In the genomic region with DNA sequence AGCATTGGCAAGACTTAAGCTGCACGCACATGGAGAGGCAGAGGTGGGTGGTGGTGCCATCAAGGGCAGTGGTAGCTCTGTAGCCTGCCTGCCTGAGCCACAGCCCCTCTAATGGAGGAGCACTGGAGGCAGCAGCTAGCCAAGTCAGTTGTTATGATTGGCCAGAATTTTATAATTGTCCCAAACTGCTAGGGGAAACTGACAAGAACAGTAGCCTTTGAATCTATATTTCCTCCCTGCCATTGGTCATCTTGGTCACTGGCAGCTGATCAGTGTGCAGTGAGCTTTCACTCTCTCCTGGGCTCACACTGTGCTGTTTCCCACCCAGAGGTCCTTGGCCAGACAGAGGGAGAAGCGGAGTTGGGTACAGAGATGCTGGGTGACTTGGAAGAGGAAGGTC, we compare ENCODE assay signal across 18 cellular contexts. TPM values are rescaled to one million over a fixed set of nuclear protein-coding genes. Genes with fewer than 3 reads are reported as not detected.
DNase-seq lines count a peak whose midpoint lies in the region; ATAC-seq lines count a peak whose summit lies in the region.
"Had no signal": no experiment of that assay in that cellular context is flagged by ENCODE, and none has a peak within 500 bp of the region (broad histone marks: within the 10 kb centered on the region; RNA-seq: fewer than 3 reads in every experiment).

No MANE protein-coding gene starts in this region.

- no peak overlapping the region for H2AK5ac ChIP-seq in neuronal stem cell (ENCODE audit: low read depth, low read length)

- no peak overlapping the region for H3K14ac ChIP-seq in neuronal stem cell (ENCODE audit: low read length)

- peaks cover 22% of the 10 kb centered on the region for H3K4me1 Mint-ChIP-seq in activated T-cell treated with anti-CD3 and anti-CD28 coated beads, Interleukin-2, amount 50 U/mL, for 72 hours (ENCODE audit: low read depth)
- H3K4me1 Mint-ChIP-seq in activated T-cell treated with anti-CD3 and anti-CD28 coated beads, Interleukin-2, amount 50 U/mL, for 4 hours (ENCODE audit: low read depth) = peaks cover 22% of the 10 kb centered on the region
- peaks cover 22% of the 10 kb centered on the region for H3K4me1 Mint-ChIP-seq in stimulated activated effector memory CD8-positive, alpha-beta T cell treated with anti-CD3 and anti-CD28 coated beads, Interleukin-12 subunit alpha, Interleukin-12 subunit beta, amount 100 ng/mL, for 72 hours

- no peak overlapping the region for H3K4me2 ChIP-seq in neuronal stem cell (ENCODE audit: insufficient read depth, low read length, poor library complexity, severe bottlenecking)
- H3K4me2 ChIP-seq: BLaER1 had no signal

- no peak overlapping the region for H3K23ac ChIP-seq in neuronal stem cell (ENCODE audit: low read depth, low read length, poor library complexity)

- H3K9me3 ChIP-seq in SJCRH30 (replicated peaks) = no peaks in the 10 kb centered on the region
- no peaks in the 10 kb centered on the region for H3K9me3 ChIP-seq in neuronal stem cell (replicated peaks in 1 of 2; ENCODE audit: control insufficient read depth in 2 of 2, insufficient read depth in 1 of 2, low read depth in 1 of 2, low read length in 2 of 2)
- H3K9me3 ChIP-seq: BLaER1, HAP-1 had no signal

- H3K9me3 Mint-ChIP-seq in activated T-cell treated with anti-CD3 and anti-CD28 coated beads, Interleukin-2, amount 50 U/mL, for 72 hours = peaks cover 2 to 3% of the 10 kb centered on the region in 2 donors
- H3K9me3 Mint-ChIP-seq in activated T-cell treated with anti-CD3 and anti-CD28 coated beads, Interleukin-2, amount 50 U/mL, for 4 hours = no peaks in the 10 kb centered on the region
- H3K9me3 Mint-ChIP-seq in stimulated activated effector memory CD8-positive, alpha-beta T cell treated with anti-CD3 and anti-CD28 coated beads, Interleukin-12 subunit alpha, Interleukin-12 subunit beta, amount 100 ng/mL, for 72 hours = no peaks in the 10 kb centered on the region
- H3K9me3 Mint-ChIP-seq: CD14-positive monocyte; CD4-positive, alpha-beta memory T cell; HFFc6 had no signal

- H3K27ac ChIP-seq in SJCRH30 (peak overlapping the region; percentile 73), neuronal stem cell (replicated peaks; ENCODE audit: low read length) (no peak overlapping the region)
- H3K27ac ChIP-seq: BLaER1, GM23248 had no signal

- no peak overlapping the region for H4K91ac ChIP-seq in neuronal stem cell (ENCODE audit: low read depth, low read length, poor library complexity)

- no peak for ATAC-seq in activated T-cell treated with anti-CD3 and anti-CD28 coated beads, Interleukin-2, amount 50 U/mL, for 72 hours (replicated peaks in 1 of 2)
- ATAC-seq in activated T-cell treated with anti-CD3 and anti-CD28 coated beads, Interleukin-2, amount 50 U/mL, for 4 hours = no peak
- ATAC-seq in stimulated activated effector memory CD8-positive, alpha-beta T cell treated with anti-CD3 and anti-CD28 coated beads, Interleukin-12 subunit alpha, Interleukin-12 subunit beta, amount 100 ng/mL, for 72 hours = no peak
- ATAC-seq in HG02870 (IDR thresholded peaks at IDR 0.05; ENCODE audit: unreplicated experiment) (no peak), HG02571 (IDR thresholded peaks at IDR 0.05; ENCODE audit: unreplicated experiment) (no peak)
- ATAC-seq: HepG2 had no signal

- H3K9ac ChIP-seq in neuronal stem cell (ENCODE audit: low read depth, low read length, poor library complexity) = peak overlapping the region; percentile 45
- H3K9ac ChIP-seq: BLaER1, GM23248 had no signal

- H4K8ac ChIP-seq in neuronal stem cell (ENCODE audit: low read depth, low read length) = no peak overlapping the region

- H3K27me3 ChIP-seq in SJCRH30 (no peaks in the 10 kb centered on the region), neuronal stem cell (ENCODE audit: control insufficient read depth in 3 of 3, insufficient read depth in 3 of 3, low read depth in 1 of 3, low read length in 3 of 3) (no peaks in the 10 kb centered on the region)
- H3K27me3 ChIP-seq: BLaER1 had no signal

- H2BK120ac ChIP-seq in neuronal stem cell (ENCODE audit: low read depth, low read length) = no peak overlapping the region

- H2BK12ac ChIP-seq in neuronal stem cell (ENCODE audit: low read length) = no peak overlapping the region

- no peak overlapping the region for H3K18ac ChIP-seq in neuronal stem cell (ENCODE audit: low read length)

- H3K4me1 ChIP-seq in SJCRH30 (peaks cover 15% of the 10 kb centered on the region), neuronal stem cell (ENCODE audit: control insufficient read depth in 2 of 2, insufficient read depth in 1 of 2, low read depth in 1 of 2, low read length in 2 of 2) (no peaks in the 10 kb centered on the region)
- H3K4me1 ChIP-seq: BLaER1, HAP-1 had no signal

- peaks cover 11 to 19% of the 10 kb centered on the region in 2 donors for H3K36me3 Mint-ChIP-seq in activated T-cell treated with anti-CD3 and anti-CD28 coated beads, Interleukin-2, amount 50 U/mL, for 72 hours (ENCODE audit: insufficient read depth in 2 of 2)
- H3K36me3 Mint-ChIP-seq in activated T-cell treated with anti-CD3 and anti-CD28 coated beads, Interleukin-2, amount 50 U/mL, for 4 hours (ENCODE audit: insufficient read depth) = peaks cover 36% of the 10 kb centered on the region
- peaks cover 86% of the 10 kb centered on the region for H3K36me3 Mint-ChIP-seq in stimulated activated effector memory CD8-positive, alpha-beta T cell treated with anti-CD3 and anti-CD28 coated beads, Interleukin-12 subunit alpha, Interleukin-12 subunit beta, amount 100 ng/mL, for 72 hours

- WGBS in neuronal stem cell (ENCODE audit: extremely low coverage in 2 of 2, insufficient read length in 2 of 2, insufficient replicate concordance in 1 of 2), 2 donors = no CpG with 5 or more reads among the region's 2 CpGs

- H2BK5ac ChIP-seq in neuronal stem cell (ENCODE audit: low read length) = no peak overlapping the region

- no peak overlapping the region for H2AFZ ChIP-seq in neuronal stem cell (ENCODE audit: low read length)
- H2AFZ ChIP-seq: GM23248 had no signal

- no peak overlapping the region for H3K4me3 ChIP-seq in SJCRH30
- H3K4me3 ChIP-seq in neuronal stem cell (ENCODE audit: low read length in 2 of 2) = no peak overlapping the region
- H3K4me3 ChIP-seq: BLaER1, GM23248, HAP-1 had no signal

- DNase-seq in activated T-cell treated with anti-CD3 and anti-CD28 coated beads, Interleukin-2, amount 50 U/mL, for 72 hours = no peak
- DNase-seq in activated T-cell treated with anti-CD3 and anti-CD28 coated beads, Interleukin-2, amount 50 U/mL, for 4 hours = no peak
- DNase-seq in SJCRH30 (no peak), neuronal stem cell (ENCODE audit: low spot score) (no peak), DMS 273 (lab: John Stamatoyannopoulos, UW; ENCODE audit: unreplicated experiment) (no peak)
- DNase-seq in stimulated activated effector memory CD8-positive, alpha-beta T cell treated with anti-CD3 and anti-CD28 coated beads, Interleukin-12 subunit alpha, Interleukin-12 subunit beta, amount 100 ng/mL, for 72 hours (ENCODE audit: low spot score in 2 of 2) = no peak
- DNase-seq: 8988T; CD4-positive, alpha-beta memory T cell; DMS79 treated with DMSO at 0.1 percent for 48 hours; GF-D8; GM23248; HFFc6 had no signal

- H3K79me1 ChIP-seq in neuronal stem cell (ENCODE audit: low read depth, low read length) = peaks cover 4% of the 10 kb centered on the region

- no peak overlapping the region for H3K4ac ChIP-seq in neuronal stem cell (ENCODE audit: low read length)

- H3K36me3 ChIP-seq in SJCRH30 = peaks cover 34% of the 10 kb centered on the region
- H3K36me3 ChIP-seq in neuronal stem cell (replicated peaks in 1 of 2; ENCODE audit: control insufficient read depth in 2 of 2, insufficient read depth in 2 of 2, low read length in 2 of 2) = peaks cover 34 to 79% of the 10 kb centered on the region in 2 donors

- no peaks in the 10 kb centered on the region for H3K27me3 Mint-ChIP-seq in activated T-cell treated with anti-CD3 and anti-CD28 coated beads, Interleukin-2, amount 50 U/mL, for 72 hours (ENCODE audit: low read depth)
- no peaks in the 10 kb centered on the region for H3K27me3 Mint-ChIP-seq in activated T-cell treated with anti-CD3 and anti-CD28 coated beads, Interleukin-2, amount 50 U/mL, for 4 hours (ENCODE audit: low read depth)
- H3K27me3 Mint-ChIP-seq: CD4-positive, alpha-beta memory T cell had no signal

- no peak overlapping the region for H2BK15ac ChIP-seq in neuronal stem cell (ENCODE audit: low read length)

- H3K4me3 Mint-ChIP-seq in activated T-cell treated with anti-CD3 and anti-CD28 coated beads, Interleukin-2, amount 50 U/mL, for 72 hours = no peak overlapping the region
- H3K4me3 Mint-ChIP-seq in activated T-cell treated with anti-CD3 and anti-CD28 coated beads, Interleukin-2, amount 50 U/mL, for 4 hours = no peak overlapping the region
- H3K4me3 Mint-ChIP-seq in stimulated activated effector memory CD8-positive, alpha-beta T cell treated with anti-CD3 and anti-CD28 coated beads, Interleukin-12 subunit alpha, Interleukin-12 subunit beta, amount 100 ng/mL, for 72 hours = no peak overlapping the region
- H3K4me3 Mint-ChIP-seq: CD14-positive monocyte; CD4-positive, alpha-beta memory T cell; HFFc6 had no signal

- peak overlapping the region; percentile 58 for H3K27ac Mint-ChIP-seq in activated T-cell treated with anti-CD3 and anti-CD28 coated beads, Interleukin-2, amount 50 U/mL, for 72 hours
- peak overlapping the region; percentile 69 for H3K27ac Mint-ChIP-seq in stimulated activated effector memory CD8-positive, alpha-beta T cell treated with anti-CD3 and anti-CD28 coated beads, Interleukin-12 subunit alpha, Interleukin-12 subunit beta, amount 100 ng/mL, for 72 hours
- H3K27ac Mint-ChIP-seq: CD14-positive monocyte, HFFc6 had no signal

RNA-seq across cellular contexts. Expression of a gene that starts 9.6 kb away (rescaled TPM):
- 10 to 100 TPM; 28.4 to 32.4 TPM for total RNA-seq in activated T-cell treated with anti-CD3 and anti-CD28 coated beads, Interleukin-2, amount 50 U/mL, for 72 hours
- 10 to 100 TPM; 24.0 to 28.5 (median 24.5) TPM for total RNA-seq in activated T-cell treated with anti-CD3 and anti-CD28 coated beads, Interleukin-2, amount 50 U/mL, for 4 hours
- total RNA-seq in SJCRH30 (2014; rRNA removed; shearing (Covaris generic)) = 10.8 and 11.9 TPM in 2 replicates
- polyA plus RNA-seq in neuronal stem cell (2013, experiment 1 of 2) = 5.0 TPM
- polyA plus RNA-seq in neuronal stem cell (2013, experiment 2 of 2) = 4.6 TPM

RNA-seq across cellular contexts. Expression of a gene that starts 12.9 kb away (rescaled TPM):
- 10 to 100 TPM; 18.7 to 28.0 TPM for total RNA-seq in activated T-cell treated with anti-CD3 and anti-CD28 coated beads, Interleukin-2, amount 50 U/mL, for 72 hours
- total RNA-seq in activated T-cell treated with anti-CD3 and anti-CD28 coated beads, Interleukin-2, amount 50 U/mL, for 4 hours = 10 to 100 TPM; 19.3 to 22.4 (median 20.5) TPM
- 10.0 and 11.5 TPM in 2 replicates for total RNA-seq in SJCRH30 (2014; rRNA removed; shearing (Covaris generic))
- polyA plus RNA-seq in neuronal stem cell (2013, experiment 1 of 2) = 8.9 TPM
- 9.1 TPM for polyA plus RNA-seq in neuronal stem cell (2013, experiment 2 of 2)

RNA-seq across cellular contexts. Expression of a gene that starts 57.0 kb away (rescaled TPM):
- 100 to 1,000 TPM in 1 of 2 donors, 10 to 100 TPM in 1; 59.5 to 161 TPM for total RNA-seq in activated T-cell treated with anti-CD3 and anti-CD28 coated beads, Interleukin-2, amount 50 U/mL, for 72 hours
- total RNA-seq in activated T-cell treated with anti-CD3 and anti-CD28 coated beads, Interleukin-2, amount 50 U/mL, for 4 hours = 10 to 100 TPM; 36.1 to 39.7 (median 38.3) TPM
- total RNA-seq in SJCRH30 (2014; rRNA removed; shearing (Covaris generic)) = 21.0 and 27.5 TPM in 2 replicates
- 13.7 TPM for polyA plus RNA-seq in neuronal stem cell (2013, experiment 1 of 2)
- 13.0 TPM for polyA plus RNA-seq in neuronal stem cell (2013, experiment 2 of 2)
